ENCODE assay signal across 13 cellular contexts in genomic region chr19:32673573-32673972, GRCh38. TPM values are rescaled to one million over a fixed set of nuclear protein-coding genes. Genes with fewer than 3 reads are reported as not detected.
DNase-seq lines count a peak whose midpoint lies in the region; ATAC-seq, FAIRE-seq and TF ChIP-seq lines count a peak whose summit lies in the region.
"Had no signal": no experiment of that assay in that cellular context is flagged by ENCODE, and none has a peak within 500 bp of the region (broad histone marks: within the 10 kb centered on the region; RNA-seq: fewer than 3 reads in every experiment).

No MANE protein-coding gene starts in this region.

- DNase-seq in GM23248 (no peak), kidney (peak; percentile 57), NCI-H748 (lab: John Stamatoyannopoulos, UW; ENCODE audit: unreplicated experiment) (no peak), NCI-H446 (lab: John Stamatoyannopoulos, UW) (no peak), uterus (no peak), NCI-H1694 (lab: John Stamatoyannopoulos, UW) (no peak)
- DNase-seq: activated gamma-delta T cell, NCI-H1105 treated with DMSO at 0.1 percent for 48 hours had no signal

- TF ChIP-seq POLR2A in uterus (IDR thresholded peaks at IDR 0.05), result no peak

- H3K4me1 Mint-ChIP-seq in activated T-helper 17 cell treated with anti-CD3 and anti-CD28 coated beads, Interleukin-2, amount 50 U/mL, for 72 hours, result peaks cover 31% of the 10 kb centered on the region

- peak overlapping the region; percentile 94 for H3K4me2 ChIP-seq in GM23248 (ENCODE audit: unreplicated experiment)

- H3K4me1 ChIP-seq in ACC112 (ENCODE audit: control insufficient read depth, insufficient read depth, low read length, unreplicated experiment) (no peaks in the 10 kb centered on the region), GM23248 (ENCODE audit: insufficient read depth) (peaks cover 18% of the 10 kb centered on the region), kidney (ENCODE audit: control insufficient read depth in 1 of 2, insufficient read depth in 1 of 2, low read depth in 1 of 2, low read length in 2 of 2) (peaks cover 0 to 17% of the 10 kb centered on the region in 2 donors), uterus (peaks cover 0 to 3% of the 10 kb centered on the region in 2 donors)

- H3K36me3 Mint-ChIP-seq in activated T-helper 17 cell treated with anti-CD3 and anti-CD28 coated beads, Interleukin-2, amount 50 U/mL, for 72 hours (ENCODE audit: low read depth), result peaks cover 18% of the 10 kb centered on the region

- H3K27ac Mint-ChIP-seq in activated T-helper 17 cell treated with anti-CD3 and anti-CD28 coated beads, Interleukin-2, amount 50 U/mL, for 72 hours, result peak overlapping the region; percentile 79

- no peak overlapping the region for H3K27ac ChIP-seq in ACC112 (ENCODE audit: low read depth, low read length)
- no peak overlapping the region for H3K27ac ChIP-seq in GM23248
- no peak overlapping the region for H3K27ac ChIP-seq in kidney (ENCODE audit: low read depth in 2 of 2, low read length in 2 of 2)
- no peak overlapping the region for H3K27ac ChIP-seq in uterus
- H3K27ac ChIP-seq: neutrophil had no signal

- H3K9me3 Mint-ChIP-seq in activated T-helper 17 cell treated with anti-CD3 and anti-CD28 coated beads, Interleukin-2, amount 50 U/mL, for 72 hours, result no peaks in the 10 kb centered on the region

- H2AFZ ChIP-seq in ACC112 (ENCODE audit: low read length, unreplicated experiment), result no peak overlapping the region
- no peak overlapping the region for H2AFZ ChIP-seq in GM23248

- TF ChIP-seq CTCF in kidney (IDR thresholded peaks at IDR 0.05; ENCODE audit: borderline replicate concordance, extremely low read depth, insufficient read depth) (no peak), uterus (IDR thresholded peaks at IDR 0.05) (no peak)

- H3K9ac ChIP-seq in GM23248, result peak overlapping the region; percentile 80
- H3K9ac ChIP-seq in kidney (ENCODE audit: low read length in 2 of 2), result no peak overlapping the region

- intact Hi-C loops in kidney (cut with DNase I) (no loop called here), uterus (cut with DNase I; ENCODE audit: low total_unique reads) (no loop called here)

- H3K79me2 ChIP-seq in ACC112 (ENCODE audit: control insufficient read depth, insufficient read depth, low read length, unreplicated experiment) (peaks cover 28% of the 10 kb centered on the region), GM23248 (ENCODE audit: insufficient read depth) (peaks cover 62% of the 10 kb centered on the region)

- H3K27me3 ChIP-seq in ACC112 (ENCODE audit: insufficient read depth, low read length), result peaks cover 22% of the 10 kb centered on the region
- peaks cover 19% of the 10 kb centered on the region for H3K27me3 ChIP-seq in GM23248 (replicated peaks; ENCODE audit: insufficient read depth)
- H3K27me3 ChIP-seq in uterus, result peaks cover 0 to 13% of the 10 kb centered on the region in 2 donors

- H3F3A ChIP-seq in GM23248 (ENCODE audit: insufficient read depth), result no peaks in the 10 kb centered on the region

- peak overlapping the region; percentile 92 for H3K4me3 Mint-ChIP-seq in activated T-helper 17 cell treated with anti-CD3 and anti-CD28 coated beads, Interleukin-2, amount 50 U/mL, for 72 hours

- H3K9me2 ChIP-seq in GM23248 (ENCODE audit: insufficient read depth), result no peaks in the 10 kb centered on the region

- no peaks in the 10 kb centered on the region; the same call in 1 of the 2 replicates for H4K20me1 ChIP-seq in GM23248 (ENCODE audit: insufficient read depth)

- FAIRE-seq in kidney (lab: Jason Lieb, UNC), result no peak
- FAIRE-seq: frontal cortex, GM19239 had no signal

- no peak for ATAC-seq in activated T-helper 17 cell treated with anti-CD3 and anti-CD28 coated beads, Interleukin-2, amount 50 U/mL, for 72 hours (replicated peaks)

- H3K9me3 ChIP-seq in GM23248 (ENCODE audit: low read depth), result no peaks in the 10 kb centered on the region
- H3K9me3 ChIP-seq in kidney (ENCODE audit: control insufficient read depth in 1 of 2, low read length in 2 of 2), result no peaks in the 10 kb centered on the region
- H3K9me3 ChIP-seq in uterus, result no peaks in the 10 kb centered on the region
- H3K9me3 ChIP-seq: neutrophil had no signal

- peak overlapping the region; percentile 87 for H3K4me3 ChIP-seq in ACC112 (ENCODE audit: low read depth, low read length)
- H3K4me3 ChIP-seq in GM23248, result peak overlapping the region; percentile 80
- H3K4me3 ChIP-seq in kidney (ENCODE audit: low read length in 2 of 2), result no peak overlapping the region
- no peak overlapping the region for H3K4me3 ChIP-seq in uterus

- WGBS in GM23248 (ENCODE audit: low coverage in 1 of 2, low lambda C conversion rate in 2 of 2, missing lambda C conversion rate in 2 of 2), 2 experiments, result 86 to 87% methylated on average over 10 of the region's 10 CpGs

- H3K27me3 Mint-ChIP-seq in activated T-helper 17 cell treated with anti-CD3 and anti-CD28 coated beads, Interleukin-2, amount 50 U/mL, for 72 hours, result peaks cover 5% of the 10 kb centered on the region

- H3K36me3 ChIP-seq in ACC112 (ENCODE audit: insufficient read depth, low read length), result no peaks in the 10 kb centered on the region
- no peaks in the 10 kb centered on the region for H3K36me3 ChIP-seq in GM23248 (ENCODE audit: low read depth)
- no peaks in the 10 kb centered on the region for H3K36me3 ChIP-seq in kidney (ENCODE audit: control insufficient read depth in 1 of 2, insufficient read depth in 2 of 2, low read length in 2 of 2)
- no peaks in the 10 kb centered on the region for H3K36me3 ChIP-seq in uterus

- in situ Hi-C loops in GM23248 (cut with MboI), result no loop called here

RNA-seq across cellular contexts. Expression of gene ANKRD27, which starts 1.4 kb away (rescaled TPM):
- 19.0 and 27.5 TPM in 2 replicates for total RNA-seq in GM23248 (2014; rRNA removed; shearing (Covaris generic))
- polyA plus RNA-seq in GM23248 (2016; fragmentation: Nextera tagmentation; extraction: Ambion mirVana), result 16.5 and 17.9 TPM in 2 replicates
- total RNA-seq in activated T-helper 17 cell treated with anti-CD3 and anti-CD28 coated beads, Interleukin-2, amount 50 U/mL, for 72 hours, result 10 to 100 TPM; 31.7 to 40.0 TPM
- total RNA-seq in kidney, result 29.8 TPM
- polyA plus RNA-seq in kidney (ENCODE audit: insufficient read depth, low read depth, low replicate concordance), result 9.3 TPM
- total RNA-seq in uterus, result 10 to 100 TPM in 3 of 4 donors, 1 to 10 TPM in 1; 1.8 to 36.2 (median 22.7) TPM

RNA-seq across cellular contexts. Expression of gene RGS9BP, which starts 2.1 kb away (rescaled TPM):
- total RNA-seq in GM23248 (2014; rRNA removed; shearing (Covaris generic)), result under 0.01 and 0.22 TPM in 2 replicates
- polyA plus RNA-seq in GM23248 (2016; fragmentation: Nextera tagmentation; extraction: Ambion mirVana) (0.08 TPM in 1 of 2 replicates, not detected in the other), kidney (ENCODE audit: insufficient read depth, low read depth, low replicate concordance) (0.39 TPM)
- under 1 TPM; 0.48 to 0.93 TPM for total RNA-seq in activated T-helper 17 cell treated with anti-CD3 and anti-CD28 coated beads, Interleukin-2, amount 50 U/mL, for 72 hours
- total RNA-seq in kidney (0.72 TPM), uterus (under 1 TPM in 2 of 4 donors, not detected in 2; 0.29 to 0.62 TPM)

RNA-seq across cellular contexts. Expression of gene NUDT19, which starts 18.0 kb away (rescaled TPM):
- 18.0 and 19.5 TPM in 2 replicates for total RNA-seq in GM23248 (2014; rRNA removed; shearing (Covaris generic))
- polyA plus RNA-seq in GM23248 (2016; fragmentation: Nextera tagmentation; extraction: Ambion mirVana), result 25.1 and 28.1 TPM in 2 replicates
- 10 to 100 TPM; 14.6 to 21.4 TPM for total RNA-seq in activated T-helper 17 cell treated with anti-CD3 and anti-CD28 coated beads, Interleukin-2, amount 50 U/mL, for 72 hours
- 11.7 TPM for total RNA-seq in kidney
- polyA plus RNA-seq in kidney (ENCODE audit: insufficient read depth, low read depth, low replicate concordance), result 8.8 TPM
- total RNA-seq in uterus, result 1 to 10 TPM in 3 of 4 donors, not detected in 1; 1.3 to 8.4 (median 5.9) TPM

RNA-seq across cellular contexts. Expression of gene TDRD12, which starts 46.0 kb away (rescaled TPM):
- total RNA-seq in GM23248 (2014; rRNA removed; shearing (Covaris generic)), result 0.22 TPM in 1 of 2 replicates, not detected in the other
- polyA plus RNA-seq in GM23248 (2016; fragmentation: Nextera tagmentation; extraction: Ambion mirVana), result 0.09 and 0.16 TPM in 2 replicates
- 1 to 10 TPM in 1 of 2 donors, under 1 TPM in 1; 0.11 to 4.4 TPM for total RNA-seq in activated T-helper 17 cell treated with anti-CD3 and anti-CD28 coated beads, Interleukin-2, amount 50 U/mL, for 72 hours
- 0.38 TPM for total RNA-seq in kidney
- not detected for polyA plus RNA-seq in kidney (ENCODE audit: insufficient read depth, low read depth, low replicate concordance)
- total RNA-seq in uterus, result 1 to 10 TPM in 2 of 4 donors, not detected in 2; 2.0 to 5.7 TPM

Comparison
In these comparisons a context has a peak if more than half of its experiments do, and no peak if none do; other contexts are left out.
1. H3K4me3 ChIP-seq: peak in ACC112 (single experiment) and GM23248 (single experiment); none in kidney (0 of 2) and uterus (0 of 2).